Comparison of ENCODE assay signal across 1 cellular context in the genomic region with DNA sequence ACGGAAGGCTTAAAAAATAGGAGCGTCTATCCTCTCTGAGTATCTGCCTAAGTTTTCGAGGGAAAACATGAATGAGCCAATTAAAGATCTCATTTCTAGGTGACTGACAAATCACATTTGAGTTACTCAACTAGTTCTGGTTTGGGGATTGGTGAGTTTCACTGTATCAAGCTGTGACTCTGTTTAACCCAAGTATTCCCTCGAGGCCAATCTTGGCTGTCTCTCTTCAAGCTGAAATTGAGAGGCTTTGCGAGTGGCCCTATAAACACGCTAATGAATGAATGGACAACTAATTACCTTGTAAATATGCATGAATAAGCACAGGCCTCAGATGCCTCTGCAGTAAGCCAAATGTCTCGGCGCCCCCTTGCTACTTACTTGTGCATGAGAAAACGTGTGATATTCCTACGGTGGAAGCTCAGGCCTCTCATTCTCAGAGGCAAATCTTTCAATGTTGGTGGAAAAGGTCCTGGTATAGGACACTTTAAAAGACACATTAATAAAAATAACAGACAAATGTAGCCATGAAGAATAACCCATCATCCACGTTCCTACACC.
TF ChIP-seq lines count a peak whose summit lies in the region.

No MANE protein-coding gene starts in this region.

TF ChIP-seq in WTC11, 78 proteins besides CTCF, POLR2A, EP300 and RAD21 (continued from another document):
- TF ChIP-seq, protein P1, sequence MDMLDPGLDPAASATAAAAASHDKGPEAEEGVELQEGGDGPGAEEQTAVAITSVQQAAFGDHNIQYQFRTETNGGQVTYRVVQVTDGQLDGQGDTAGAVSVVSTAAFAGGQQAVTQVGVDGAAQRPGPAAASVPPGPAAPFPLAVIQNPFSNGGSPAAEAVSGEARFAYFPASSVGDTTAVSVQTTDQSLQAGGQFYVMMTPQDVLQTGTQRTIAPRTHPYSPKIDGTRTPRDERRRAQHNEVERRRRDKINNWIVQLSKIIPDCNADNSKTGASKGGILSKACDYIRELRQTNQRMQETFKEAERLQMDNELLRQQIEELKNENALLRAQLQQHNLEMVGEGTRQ (CRISPR knock-in tag; IDR thresholded peaks at IDR 0.05) = no peak
- TF ChIP-seq NFATC4 (CRISPR knock-in tag; IDR thresholded peaks at IDR 0.05) = no peak
- TF ChIP-seq, protein P2, sequence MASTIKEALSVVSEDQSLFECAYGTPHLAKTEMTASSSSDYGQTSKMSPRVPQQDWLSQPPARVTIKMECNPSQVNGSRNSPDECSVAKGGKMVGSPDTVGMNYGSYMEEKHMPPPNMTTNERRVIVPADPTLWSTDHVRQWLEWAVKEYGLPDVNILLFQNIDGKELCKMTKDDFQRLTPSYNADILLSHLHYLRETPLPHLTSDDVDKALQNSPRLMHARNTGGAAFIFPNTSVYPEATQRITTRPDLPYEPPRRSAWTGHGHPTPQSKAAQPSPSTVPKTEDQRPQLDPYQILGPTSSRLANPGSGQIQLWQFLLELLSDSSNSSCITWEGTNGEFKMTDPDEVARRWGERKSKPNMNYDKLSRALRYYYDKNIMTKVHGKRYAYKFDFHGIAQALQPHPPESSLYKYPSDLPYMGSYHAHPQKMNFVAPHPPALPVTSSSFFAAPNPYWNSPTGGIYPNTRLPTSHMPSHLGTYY (CRISPR knock-in tag; IDR thresholded peaks at IDR 0.05) = no peak
- no peak for TF ChIP-seq ZNF138 (CRISPR knock-in tag; conservative IDR thresholded peaks at IDR 0.05)
- TF ChIP-seq, protein P3, sequence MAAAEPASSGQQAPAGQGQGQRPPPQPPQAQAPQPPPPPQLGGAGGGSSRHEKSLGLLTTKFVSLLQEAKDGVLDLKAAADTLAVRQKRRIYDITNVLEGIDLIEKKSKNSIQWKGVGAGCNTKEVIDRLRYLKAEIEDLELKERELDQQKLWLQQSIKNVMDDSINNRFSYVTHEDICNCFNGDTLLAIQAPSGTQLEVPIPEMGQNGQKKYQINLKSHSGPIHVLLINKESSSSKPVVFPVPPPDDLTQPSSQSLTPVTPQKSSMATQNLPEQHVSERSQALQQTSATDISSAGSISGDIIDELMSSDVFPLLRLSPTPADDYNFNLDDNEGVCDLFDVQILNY (CRISPR knock-in tag; IDR thresholded peaks at IDR 0.05) = no peak
- TF ChIP-seq, protein P4, sequence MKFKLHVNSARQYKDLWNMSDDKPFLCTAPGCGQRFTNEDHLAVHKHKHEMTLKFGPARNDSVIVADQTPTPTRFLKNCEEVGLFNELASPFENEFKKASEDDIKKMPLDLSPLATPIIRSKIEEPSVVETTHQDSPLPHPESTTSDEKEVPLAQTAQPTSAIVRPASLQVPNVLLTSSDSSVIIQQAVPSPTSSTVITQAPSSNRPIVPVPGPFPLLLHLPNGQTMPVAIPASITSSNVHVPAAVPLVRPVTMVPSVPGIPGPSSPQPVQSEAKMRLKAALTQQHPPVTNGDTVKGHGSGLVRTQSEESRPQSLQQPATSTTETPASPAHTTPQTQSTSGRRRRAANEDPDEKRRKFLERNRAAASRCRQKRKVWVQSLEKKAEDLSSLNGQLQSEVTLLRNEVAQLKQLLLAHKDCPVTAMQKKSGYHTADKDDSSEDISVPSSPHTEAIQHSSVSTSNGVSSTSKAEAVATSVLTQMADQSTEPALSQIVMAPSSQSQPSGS (CRISPR knock-in tag; IDR thresholded peaks at IDR 0.05; ENCODE audit: borderline replicate concordance, low read depth) = no peak
- TF ChIP-seq ZNF219 (CRISPR knock-in tag; IDR thresholded peaks at IDR 0.05; ENCODE audit: borderline replicate concordance) = no peak
- TF ChIP-seq FOXK1 (CRISPR knock-in tag; IDR thresholded peaks at IDR 0.05) = no peak
- no peak for TF ChIP-seq OVOL2 (CRISPR knock-in tag; IDR thresholded peaks at IDR 0.05; ENCODE audit: borderline replicate concordance)
- TF ChIP-seq TP53 (CRISPR knock-in tag; IDR thresholded peaks at IDR 0.05) = no peak
- TF ChIP-seq SP1 (CRISPR knock-in tag; conservative IDR thresholded peaks at IDR 0.05) = no peak
